ENCODE assay signal across 11 cellular contexts in the genomic region with DNA sequence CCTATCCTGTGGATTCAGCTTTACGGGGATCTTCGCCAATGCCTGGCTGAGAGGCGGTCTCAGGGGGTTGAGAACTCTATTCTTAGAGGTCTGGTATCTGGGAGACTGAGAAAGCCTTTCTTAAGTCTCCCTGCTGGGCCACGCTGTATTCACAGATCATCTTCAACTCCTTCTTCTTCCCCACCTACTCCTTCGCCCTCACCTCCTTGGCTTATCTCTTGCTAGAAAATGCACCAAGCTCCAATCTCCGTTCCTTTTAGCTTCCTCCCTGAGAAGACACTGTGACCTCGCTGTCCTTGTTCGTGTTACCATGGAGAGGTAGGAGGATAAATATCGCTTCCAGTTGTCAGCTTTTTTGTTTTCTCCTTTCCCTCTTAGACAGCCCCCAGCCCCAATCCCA. TPM values are rescaled to one million over a fixed set of nuclear protein-coding genes. Genes with fewer than 3 reads are reported as not detected.
A peak's percentile ranks its signal among the peaks of the same experiment; 100 is the strongest.
DNase-seq lines count a peak whose midpoint lies in the region; ATAC-seq and TF ChIP-seq lines count a peak whose summit lies in the region.
"Had no signal": no experiment of that assay in that cellular context is flagged by ENCODE, and none has a peak within 500 bp of the region (broad histone marks: within the 10 kb centered on the region; RNA-seq: fewer than 3 reads in every experiment).

No MANE protein-coding gene starts in this region.

- no peak overlapping the region for H3K27ac ChIP-seq in ectodermal cell (ENCODE audit: insufficient read depth, low read depth, low read length, poor library complexity, severe bottlenecking)
- H3K27ac ChIP-seq in uterus = peak overlapping the region; percentile 85 to 91
- H3K27ac ChIP-seq in osteoblast (ENCODE audit: low read depth, low read length) = no peak overlapping the region

- 1 to 2% methylated on average over 5 to 9 of the region's 9 CpGs for WGBS in ectodermal cell, 2 experiments

- H3K79me2 ChIP-seq in osteoblast (ENCODE audit: insufficient read depth, low read length) = no peaks in the 10 kb centered on the region

- no peaks in the 10 kb centered on the region for H3K9me3 ChIP-seq in ectodermal cell (ENCODE audit: control insufficient read depth, low read length)
- no peaks in the 10 kb centered on the region for H3K9me3 ChIP-seq in mucosa of descending colon
- no peaks in the 10 kb centered on the region for H3K9me3 ChIP-seq in uterus
- no peaks in the 10 kb centered on the region for H3K9me3 ChIP-seq in osteoblast (ENCODE audit: low read depth, low read length)
- H3K9me3 ChIP-seq: BE2C had no signal

- H3K36me3 ChIP-seq in ectodermal cell (ENCODE audit: control insufficient read depth, insufficient read depth, low read length) (no peaks in the 10 kb centered on the region), mucosa of descending colon (ENCODE audit: low read depth) (no peaks in the 10 kb centered on the region), uterus (no peaks in the 10 kb centered on the region), osteoblast (ENCODE audit: insufficient read depth, low read length) (no peaks in the 10 kb centered on the region)
- H3K36me3 ChIP-seq: BE2C had no signal

- H4K20me1 ChIP-seq in osteoblast (ENCODE audit: insufficient read depth, low read length) = no peaks in the 10 kb centered on the region

- no peak overlapping the region for H2AFZ ChIP-seq in osteoblast (ENCODE audit: low read length)

- H3K4me1 ChIP-seq in ectodermal cell (ENCODE audit: control insufficient read depth, insufficient read depth, low read length) (no peaks in the 10 kb centered on the region), mucosa of descending colon (ENCODE audit: low read depth) (peaks cover 3% of the 10 kb centered on the region), uterus (no peaks in the 10 kb centered on the region), osteoblast (ENCODE audit: insufficient read depth, low read length) (no peaks in the 10 kb centered on the region)
- H3K4me1 ChIP-seq: BE2C had no signal

- ATAC-seq in Right ventricle myocardium superior (ENCODE audit: poor library complexity) (peak; percentile 37), left cardiac atrium (no peak), mucosa of descending colon (peak; percentile 3), HG02973 (IDR thresholded peaks at IDR 0.05; ENCODE audit: unreplicated experiment) (no peak)

- H3K27me3 ChIP-seq in ectodermal cell (ENCODE audit: control insufficient read depth, insufficient read depth, low read length, poor library complexity, severe bottlenecking) (no peaks in the 10 kb centered on the region), uterus (no peaks in the 10 kb centered on the region), osteoblast (ENCODE audit: insufficient read depth, low read length) (peaks cover 9% of the 10 kb centered on the region)
- H3K27me3 ChIP-seq: BE2C had no signal

- DNase-seq in Right ventricle myocardium superior (no peak), left cardiac atrium (no peak), mucosa of descending colon (peak in 1 of 3 donors; percentile 4), uterus (no peak), osteoblast (ENCODE audit: insufficient read length, low spot score, missing footprints) (no peak), mucosa of gallbladder (ENCODE audit: low spot score) (no peak)
- DNase-seq: BE2C, cerebellar nuclear complex, SW 1271 had no signal

- TF ChIP-seq POLR2A in uterus (IDR thresholded peaks at IDR 0.05) = no peak

- no peak overlapping the region for H3K4me2 ChIP-seq in osteoblast (ENCODE audit: insufficient read depth, low read length)

- intact Hi-C loops in Right ventricle myocardium superior (cut with DNase I) (no loop called here), left cardiac atrium (cut with DNase I) (no loop called here), mucosa of descending colon (cut with DNase I, micrococcal nuclease) (no loop called here), uterus (cut with DNase I; ENCODE audit: low total_unique reads) (no loop called here)

- TF ChIP-seq CTCF in mucosa of descending colon (IDR thresholded peaks at IDR 0.05) = no peak
- TF ChIP-seq CTCF in uterus (IDR thresholded peaks at IDR 0.05) = no peak
- no peak for TF ChIP-seq CTCF in osteoblast (IDR thresholded peaks at IDR 0.05; ENCODE audit: extremely low read depth, low read depth, low read length)

- H3K4me3 ChIP-seq in ectodermal cell (ENCODE audit: insufficient read depth, low read depth, low read length) = peak overlapping the region; percentile 54
- H3K4me3 ChIP-seq in mucosa of descending colon = no peak overlapping the region
- H3K4me3 ChIP-seq in uterus = peak overlapping the region; percentile 44 to 45
- H3K4me3 ChIP-seq in osteoblast (ENCODE audit: insufficient read depth, low read length) = no peak overlapping the region

RNA-seq across cellular contexts. Expression of a gene that starts 0.5 kb away (rescaled TPM):
- total RNA-seq in Right ventricle myocardium superior (3.2 TPM), left cardiac atrium (1 to 10 TPM; 5.4 to 7.8 TPM), mucosa of descending colon (1 to 10 TPM; 3.0 to 9.2 (median 6.5) TPM), uterus (10 to 100 TPM; 11.5 to 44.7 (median 27.6) TPM), osteoblast (1.1 and 1.8 TPM in 2 replicates), mucosa of gallbladder (5.0 TPM)
- polyA plus RNA-seq in ectodermal cell (2013, experiment 1 of 4) = 17.6 TPM
- polyA plus RNA-seq in ectodermal cell (2013, experiment 2 of 4) = 17.3 TPM
- polyA plus RNA-seq in ectodermal cell (2013, experiment 3 of 4) = 11.8 TPM
- 16.0 TPM for polyA plus RNA-seq in ectodermal cell (2013, experiment 4 of 4)

Comparison
In these comparisons a context has a peak if more than half of its experiments do, and no peak if none do; other contexts are left out.
1. ATAC-seq: peak in Right ventricle myocardium superior (single experiment) and mucosa of descending colon (single experiment); none in left cardiac atrium (0 of 2) and HG02973 (single experiment).
2. H3K27ac ChIP-seq: peak in uterus (2 of 2); none in ectodermal cell (single experiment) and osteoblast (single experiment).
3. H3K4me3 ChIP-seq: peak in ectodermal cell (single experiment) and uterus (2 of 2); none in mucosa of descending colon (single experiment) and osteoblast (single experiment).